ENCODE assay signal across 2 cellular contexts in the genomic region with DNA sequence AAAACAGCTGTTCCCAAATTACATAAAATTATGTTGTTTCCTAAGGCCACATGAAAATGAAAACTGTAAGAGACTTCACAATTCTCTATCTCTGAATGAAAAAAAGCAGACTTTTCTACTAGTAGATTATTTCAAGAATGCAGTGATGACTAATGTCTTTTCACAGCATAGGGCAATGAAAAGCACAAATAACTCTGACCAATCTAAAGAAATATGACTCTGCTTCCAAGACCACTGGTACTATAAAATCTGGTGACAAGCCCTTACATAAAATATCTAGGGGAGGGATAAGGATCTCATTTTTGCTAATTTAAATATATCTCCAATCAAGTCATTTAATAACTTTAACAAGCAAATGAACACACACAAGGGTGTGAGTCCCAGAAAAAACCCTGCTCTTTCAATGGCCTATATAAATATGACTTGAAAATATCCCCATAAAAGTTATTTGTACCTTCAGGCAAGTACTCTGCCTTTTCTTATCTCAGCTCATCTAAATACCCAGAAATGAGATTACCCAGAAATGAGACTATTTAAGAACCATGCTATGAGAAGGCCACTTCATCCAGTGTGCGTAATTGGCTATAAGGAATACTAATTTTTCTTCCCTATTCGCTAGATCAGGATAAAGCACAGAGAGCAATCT.
A peak's percentile ranks its signal among the peaks of the same experiment; 100 is the strongest.
TF ChIP-seq lines count a peak whose summit lies in the region.

No MANE protein-coding gene starts in this region.

TF ChIP-seq in IMR-90, 13 proteins besides CTCF, POLR2A, EP300 and RAD21 (continued from another document):
- no peak for TF ChIP-seq NFE2L2 (IDR thresholded peaks at IDR 0.05; ENCODE audit: low read depth, low read length)
- no peak for TF ChIP-seq ELK1 (IDR thresholded peaks at IDR 0.05; ENCODE audit: borderline replicate concordance, low read depth, low read length)
- no peak for TF ChIP-seq CHD1 (IDR thresholded peaks at IDR 0.05; ENCODE audit: low read depth, low read length)
- no peak for TF ChIP-seq RFX5 (IDR thresholded peaks at IDR 0.05; ENCODE audit: low read depth, low read length)
- TF ChIP-seq FOS (IDR thresholded peaks at IDR 0.05; ENCODE audit: low read depth, low read length), result peak; percentile 45; the same call in 1 of the 2 replicates
- no peak for TF ChIP-seq BHLHE40 (IDR thresholded peaks at IDR 0.05; ENCODE audit: low read depth, low read length)
TF ChIP-seq in IMR-90: peak in this region for 1.

TF ChIP-seq in GM12878, 131 proteins besides CTCF, POLR2A, EP300 and RAD21 (continued from another document):
- TF ChIP-seq GABPA (IDR thresholded peaks at IDR 0.05; ENCODE audit: low read depth), result no peak
- TF ChIP-seq KLF5 (IDR thresholded peaks at IDR 0.05; ENCODE audit: partially characterized antibody), result no peak
- no peak for TF ChIP-seq USF2 (IDR thresholded peaks at IDR 0.05; ENCODE audit: borderline replicate concordance, low read depth, low read length)
- no peak for TF ChIP-seq ZBTB11 (CRISPR knock-in tag; IDR thresholded peaks at IDR 0.05)
- no peak for TF ChIP-seq USF1 (IDR thresholded peaks at IDR 0.05; ENCODE audit: borderline replicate concordance, extremely low read length, insufficient read depth, low read depth, low read length)
- TF ChIP-seq, protein P1, sequence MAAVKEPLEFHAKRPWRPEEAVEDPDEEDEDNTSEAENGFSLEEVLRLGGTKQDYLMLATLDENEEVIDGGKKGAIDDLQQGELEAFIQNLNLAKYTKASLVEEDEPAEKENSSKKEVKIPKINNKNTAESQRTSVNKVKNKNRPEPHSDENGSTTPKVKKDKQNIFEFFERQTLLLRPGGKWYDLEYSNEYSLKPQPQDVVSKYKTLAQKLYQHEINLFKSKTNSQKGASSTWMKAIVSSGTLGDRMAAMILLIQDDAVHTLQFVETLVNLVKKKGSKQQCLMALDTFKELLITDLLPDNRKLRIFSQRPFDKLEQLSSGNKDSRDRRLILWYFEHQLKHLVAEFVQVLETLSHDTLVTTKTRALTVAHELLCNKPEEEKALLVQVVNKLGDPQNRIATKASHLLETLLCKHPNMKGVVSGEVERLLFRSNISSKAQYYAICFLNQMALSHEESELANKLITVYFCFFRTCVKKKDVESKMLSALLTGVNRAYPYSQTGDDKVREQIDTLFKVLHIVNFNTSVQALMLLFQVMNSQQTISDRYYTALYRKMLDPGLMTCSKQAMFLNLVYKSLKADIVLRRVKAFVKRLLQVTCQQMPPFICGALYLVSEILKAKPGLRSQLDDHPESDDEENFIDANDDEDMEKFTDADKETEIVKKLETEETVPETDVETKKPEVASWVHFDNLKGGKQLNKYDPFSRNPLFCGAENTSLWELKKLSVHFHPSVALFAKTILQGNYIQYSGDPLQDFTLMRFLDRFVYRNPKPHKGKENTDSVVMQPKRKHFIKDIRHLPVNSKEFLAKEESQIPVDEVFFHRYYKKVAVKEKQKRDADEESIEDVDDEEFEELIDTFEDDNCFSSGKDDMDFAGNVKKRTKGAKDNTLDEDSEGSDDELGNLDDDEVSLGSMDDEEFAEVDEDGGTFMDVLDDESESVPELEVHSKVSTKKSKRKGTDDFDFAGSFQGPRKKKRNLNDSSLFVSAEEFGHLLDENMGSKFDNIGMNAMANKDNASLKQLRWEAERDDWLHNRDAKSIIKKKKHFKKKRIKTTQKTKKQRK (IDR thresholded peaks at IDR 0.05; ENCODE audit: low read depth, low read length), result no peak
- TF ChIP-seq SIX5 (IDR thresholded peaks at IDR 0.05; ENCODE audit: low read depth, low read length, severe bottlenecking), result no peak
- no peak for TF ChIP-seq SMAD1 (IDR thresholded peaks at IDR 0.05; ENCODE audit: low read depth, partially characterized antibody)
- TF ChIP-seq CBX5 (IDR thresholded peaks at IDR 0.05; ENCODE audit: low read depth), result no peak
- no peak for TF ChIP-seq RB1 (IDR thresholded peaks at IDR 0.05; ENCODE audit: borderline replicate concordance)
- TF ChIP-seq ZNF24 (IDR thresholded peaks at IDR 0.05), result no peak
- no peak for TF ChIP-seq NBN (IDR thresholded peaks at IDR 0.05)
- TF ChIP-seq EGR1 (IDR thresholded peaks at IDR 0.05; ENCODE audit: borderline replicate concordance in 1 of 2, low read depth in 2 of 2, low read length in 2 of 2), result no peak
- no peak for TF ChIP-seq PBX3 (IDR thresholded peaks at IDR 0.05; ENCODE audit: insufficient replicate concordance, low read depth, low read length)
